ENCODE assay signal across 25 cellular contexts in the genomic region with DNA sequence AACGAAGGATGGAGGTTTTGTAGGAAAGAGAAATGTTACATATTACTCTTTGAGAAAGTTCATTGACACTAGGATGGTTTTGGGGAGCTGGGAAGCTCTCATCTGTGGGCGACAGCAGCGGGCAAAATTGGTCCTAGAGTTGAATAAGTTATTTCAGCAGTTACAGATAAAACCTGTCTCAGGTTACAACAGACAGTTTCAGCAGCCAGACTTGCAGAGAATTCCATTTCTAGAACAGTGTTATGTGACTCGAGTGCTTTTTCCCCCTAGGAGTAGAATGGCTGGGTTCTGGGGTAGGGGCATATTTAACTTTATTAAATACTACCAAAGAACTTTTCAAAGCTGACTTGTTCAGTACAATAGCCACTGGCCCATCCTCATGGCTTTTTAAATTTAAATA.
"Had no signal": no experiment of that assay in that cellular context is flagged by ENCODE, and none has a peak within 500 bp of the region (broad histone marks: within the 10 kb centered on the region; RNA-seq: fewer than 3 reads in every experiment).

No MANE protein-coding gene starts in this region.

- H3K4me3 Mint-ChIP-seq: dendritic cell treated with granulocyte-macrophage colony-stimulating factor and Interleukin-4, amounts not matched to agents 40 ng/mL and 50 ng/mL, for 4 days; effector memory CD8-positive, alpha-beta T cell; endodermal cell; naive thymus-derived CD4-positive, alpha-beta T cell had no signal

- H3K9me3 Mint-ChIP-seq: effector memory CD8-positive, alpha-beta T cell had no signal

- DNase-seq: colonic mucosa; cortex of kidney; effector CD8-positive, alpha-beta T cell; effector memory CD8-positive, alpha-beta T cell; endodermal cell; erythroblast; esophagus squamous epithelium; foreskin fibroblast; foreskin melanocyte; gastrocnemius medialis; glutamatergic neuron; head of caudate nucleus; heart right ventricle; hippocampal formation; islet precursor cell; kidney; kidney glomerular epithelial cell; left colon; left lung; left ventricle myocardium superior; lower lobe of right lung; mesenchymal stem cell; midbrain; naive thymus-derived CD4-positive, alpha-beta T cell had no signal

- H3K27ac Mint-ChIP-seq: dendritic cell treated with granulocyte-macrophage colony-stimulating factor and Interleukin-4, amounts not matched to agents 40 ng/mL and 50 ng/mL, for 4 days; effector memory CD8-positive, alpha-beta T cell; endodermal cell; naive thymus-derived CD4-positive, alpha-beta T cell had no signal

- H3K27me3 Mint-ChIP-seq: effector memory CD8-positive, alpha-beta T cell had no signal
